23 cellular contexts compared by ENCODE assay signal in the genomic region with DNA sequence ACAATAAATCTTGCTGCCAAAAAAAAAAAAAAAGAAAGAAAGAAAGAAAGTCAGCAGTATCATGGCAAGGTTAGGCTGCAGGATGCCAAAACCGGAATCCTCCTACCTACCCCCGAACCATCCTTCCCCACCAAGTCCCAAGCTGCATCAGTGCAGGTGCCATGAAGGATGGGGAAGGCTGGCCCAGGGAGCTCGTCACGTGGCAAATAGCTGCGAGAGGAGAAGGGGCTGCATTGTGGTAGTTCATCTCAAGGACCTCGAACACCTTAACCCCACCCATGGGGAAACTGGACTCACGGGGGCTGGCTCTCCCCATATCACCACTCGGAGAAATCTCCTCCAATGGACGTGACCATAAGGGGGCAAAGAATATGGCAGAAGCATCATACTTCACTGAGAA.
"Had no signal": no experiment of that assay in that cellular context is flagged by ENCODE, and none has a peak within 500 bp of the region (broad histone marks: within the 10 kb centered on the region; RNA-seq: fewer than 3 reads in every experiment).

No MANE protein-coding gene starts in this region.

- DNase-seq: heart left ventricle; hypothalamus; immature natural killer cell; left ventricle myocardium inferior; mesendoderm; midbrain; mucosa of descending colon; naive thymus-derived CD4-positive, alpha-beta T cell; nucleus accumbens; right lobe of liver; stimulated activated CD4-positive, alpha-beta T cell treated with anti-CD3 and anti-CD28 coated beads, Interleukin-4, amount 100 ng/mL, for 24 hours; stimulated activated naive CD4-positive, alpha-beta T cell; uterus had no signal

- H3K4me3 ChIP-seq: heart left ventricle, left ventricle myocardium inferior, lung, mucosa of descending colon, right atrium auricular region, right lobe of liver, skin epidermis, tibial nerve, uterus had no signal

- H3K36me3 Mint-ChIP-seq: immature natural killer cell; naive thymus-derived CD4-positive, alpha-beta T cell; natural killer cell treated with Interleukin-12 subunit alpha and Interleukin-12 subunit beta and Interleukin-15 and Interleukin-18, amount 100 ng/mL, for 72 hours; stimulated activated effector memory CD8-positive, alpha-beta T cell treated with anti-CD3 and anti-CD28 coated beads, Interleukin-12 subunit alpha, Interleukin-12 subunit beta, amount 100 ng/mL, for 72 hours; type B pancreatic cell had no signal

- H3K9me3 Mint-ChIP-seq: naive thymus-derived CD4-positive, alpha-beta T cell; natural killer cell treated with Interleukin-12 subunit alpha and Interleukin-12 subunit beta and Interleukin-15 and Interleukin-18, amount 100 ng/mL, for 72 hours; stimulated activated effector memory CD8-positive, alpha-beta T cell treated with anti-CD3 and anti-CD28 coated beads, Interleukin-12 subunit alpha, Interleukin-12 subunit beta, amount 100 ng/mL, for 72 hours; stimulated activated naive CD8-positive, alpha-beta T cell treated with anti-CD3 and anti-CD28 coated beads, Interleukin-15, Interleukin-2, amounts not matched to agents 100 ng/mL and 50 ng/mL, for 24 hours; type B pancreatic cell had no signal

- H3K36me3 ChIP-seq: left ventricle myocardium inferior, right atrium auricular region, right lobe of liver, tibial nerve, uterus had no signal

- ATAC-seq: heart left ventricle; mucosa of descending colon; naive thymus-derived CD4-positive, alpha-beta T cell; natural killer cell treated with Interleukin-12 subunit alpha and Interleukin-12 subunit beta and Interleukin-15 and Interleukin-18, amount 100 ng/mL, for 72 hours; right lobe of liver; stimulated activated effector memory CD8-positive, alpha-beta T cell treated with anti-CD3 and anti-CD28 coated beads, Interleukin-12 subunit alpha, Interleukin-12 subunit beta, amount 100 ng/mL, for 72 hours had no signal

- H3K9me3 ChIP-seq: heart left ventricle, left ventricle myocardium inferior, mucosa of descending colon, right atrium auricular region, right lobe of liver, tibial nerve, uterus had no signal

- H3K4me1 ChIP-seq: parathyroid adenoma, right lobe of liver, tibial nerve, uterus had no signal

- H3K27ac ChIP-seq: heart left ventricle, left ventricle myocardium inferior, parathyroid adenoma, right atrium auricular region, right lobe of liver, skin epidermis, tibial nerve, uterus had no signal

- H3K27me3 ChIP-seq: heart left ventricle, right atrium auricular region, right lobe of liver, tibial nerve, uterus had no signal

- H3K4me3 Mint-ChIP-seq: immature natural killer cell; naive thymus-derived CD4-positive, alpha-beta T cell; natural killer cell treated with Interleukin-12 subunit alpha and Interleukin-12 subunit beta and Interleukin-15 and Interleukin-18, amount 100 ng/mL, for 72 hours; stimulated activated effector memory CD8-positive, alpha-beta T cell treated with anti-CD3 and anti-CD28 coated beads, Interleukin-12 subunit alpha, Interleukin-12 subunit beta, amount 100 ng/mL, for 72 hours; stimulated activated naive CD8-positive, alpha-beta T cell treated with anti-CD3 and anti-CD28 coated beads, Interleukin-15, Interleukin-2, amounts not matched to agents 100 ng/mL and 50 ng/mL, for 24 hours; type B pancreatic cell had no signal

- H3K27me3 Mint-ChIP-seq: progenitor cell of endocrine pancreas, type B pancreatic cell had no signal

- H3K4me1 Mint-ChIP-seq: immature natural killer cell; naive thymus-derived CD4-positive, alpha-beta T cell; stimulated activated effector memory CD8-positive, alpha-beta T cell treated with anti-CD3 and anti-CD28 coated beads, Interleukin-12 subunit alpha, Interleukin-12 subunit beta, amount 100 ng/mL, for 72 hours had no signal

- H3K27ac Mint-ChIP-seq: immature natural killer cell; naive thymus-derived CD4-positive, alpha-beta T cell; natural killer cell treated with Interleukin-12 subunit alpha and Interleukin-12 subunit beta and Interleukin-15 and Interleukin-18, amount 100 ng/mL, for 72 hours; progenitor cell of endocrine pancreas; stimulated activated effector memory CD8-positive, alpha-beta T cell treated with anti-CD3 and anti-CD28 coated beads, Interleukin-12 subunit alpha, Interleukin-12 subunit beta, amount 100 ng/mL, for 72 hours; stimulated activated naive CD8-positive, alpha-beta T cell treated with anti-CD3 and anti-CD28 coated beads, Interleukin-15, Interleukin-2, amounts not matched to agents 100 ng/mL and 50 ng/mL, for 24 hours; type B pancreatic cell had no signal

- H3K9ac ChIP-seq: parathyroid adenoma had no signal
